In the genomic region with DNA sequence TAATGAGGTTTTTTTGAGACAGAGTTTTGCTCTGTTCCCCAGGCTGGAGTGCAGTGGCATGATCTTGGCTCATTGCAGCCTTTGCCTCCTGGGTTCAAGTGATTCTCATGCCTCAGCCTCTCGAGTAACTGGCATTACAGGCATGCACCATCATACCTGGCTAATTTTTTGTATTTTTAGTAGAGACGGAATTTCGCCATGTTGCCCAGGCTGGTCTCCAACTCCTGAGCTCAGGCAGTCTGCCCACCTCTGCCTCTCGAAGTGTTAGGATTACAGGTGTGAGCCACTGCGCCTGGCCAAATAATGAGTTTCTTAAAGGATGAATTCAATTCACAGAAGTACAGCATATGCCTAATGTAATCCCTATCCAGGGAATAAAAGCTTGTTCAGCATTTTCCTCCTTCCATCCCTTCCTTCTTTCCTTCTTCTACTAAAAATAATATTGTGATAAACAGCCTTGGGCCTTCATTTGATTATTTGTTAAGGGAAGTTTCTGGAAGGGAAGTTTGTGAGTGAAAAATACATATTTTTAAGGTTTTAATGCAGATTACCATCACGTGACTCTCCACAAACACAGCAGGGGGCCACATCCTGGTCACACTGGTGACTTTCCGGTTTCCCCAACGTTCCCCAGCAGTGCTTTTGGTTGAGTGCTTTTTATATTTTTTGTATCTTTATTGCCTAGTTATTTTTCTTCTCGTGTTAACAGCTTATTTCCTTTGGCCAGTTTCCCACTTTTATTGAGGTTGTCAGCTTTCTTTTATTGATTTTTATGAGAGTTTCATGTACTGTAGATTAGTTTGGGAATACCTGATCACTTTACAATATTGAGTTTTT, we compare ENCODE assay signal across 25 cellular contexts.
DNase-seq lines count a peak whose midpoint lies in the region; ATAC-seq and TF ChIP-seq lines count a peak whose summit lies in the region.
"Had no signal": no experiment of that assay in that cellular context is flagged by ENCODE, and none has a peak within 500 bp of the region (broad histone marks: within the 10 kb centered on the region; RNA-seq: fewer than 3 reads in every experiment).

No MANE protein-coding gene starts in this region.

- H3K4me2 ChIP-seq in GM23338, result no peak overlapping the region

- no peak overlapping the region for H2AFZ ChIP-seq in GM23338

- peaks cover 11% of the 10 kb centered on the region; the same call in 1 of the 2 replicates for H3K9me2 ChIP-seq in GM23338 (ENCODE audit: insufficient read depth)

- CTCF ChIA-PET in WTC11 (lab: Charles Lee), result interaction anchor here (1.0 to 2.3 kb wide), 3 partner anchors 60 to 826 kb away, joined by 3 to 11 read pairs (median 10); no protein-coding TSS in a partner anchor

- peaks cover 8% of the 10 kb centered on the region for H3K9me3 Mint-ChIP-seq in GM23338
- peaks cover 10% of the 10 kb centered on the region for H3K9me3 Mint-ChIP-seq in WTC11
- H3K9me3 Mint-ChIP-seq: activated CD4-positive, alpha-beta memory T cell treated with anti-CD3 and anti-CD28 coated beads, Interleukin-2, amount 10 ng/mL, durations not matched to agents 7 days and 5 days; activated naive CD4-positive, alpha-beta T cell treated with anti-CD3 and anti-CD28 coated beads, Interleukin-2, amount 50 U/mL, for 24 hours had no signal

- DNase-seq in ACHN (peak; percentile 6), GM23338 (ENCODE audit: low spot score) (peak; percentile 30), WTC11 (ENCODE audit: low spot score) (no peak), kidney tubule cell (ENCODE audit: low spot score) (peak; percentile 29), NCI-H82 (lab: John Stamatoyannopoulos, UW) (no peak)
- DNase-seq in activated naive CD4-positive, alpha-beta T cell treated with anti-CD3 and anti-CD28 coated beads, Interleukin-2, amount 50 U/mL, for 16 hours, result no peak
- DNase-seq: activated B cell treated with CpG ODN at 0.5 μM for 24 hours; activated CD4-positive, alpha-beta memory T cell treated with anti-CD3 and anti-CD28 coated beads, Interleukin-2, amount 10 ng/mL, durations not matched to agents 7 days and 5 days; activated T-cell treated with anti-CD3 and anti-CD28 coated beads, Interleukin-2, amount 50 U/mL, for 1 hour; CD8-positive, alpha-beta T cell; cerebellar nuclear complex; HCEC 1CT; left cardiac atrium; NCI-H146; NCI-H2171 treated with DMSO at 0.1 percent for 48 hours; NCI-H69; nephron progenitor cell; Peyer's patch; stimulated activated naive CD4-positive, alpha-beta T cell; T-helper 2 cell had no signal

- TF ChIP-seq CTCF in GM23338 (conservative IDR thresholded peaks at IDR 0.05; ENCODE audit: low read depth in 2 of 2) (no peak), WTC11 (IDR thresholded peaks at IDR 0.05) (no peak)

- no peak for ATAC-seq in GM23338
- no peak for ATAC-seq in WTC11
- ATAC-seq in HG03095 (IDR thresholded peaks at IDR 0.05; ENCODE audit: unreplicated experiment), result no peak
- ATAC-seq in HG03520 (IDR thresholded peaks at IDR 0.05; ENCODE audit: unreplicated experiment), result no peak
- ATAC-seq: CD8-positive, alpha-beta T cell; left cardiac atrium had no signal

- peaks cover 50% of the 10 kb centered on the region for H3K36me3 Mint-ChIP-seq in GM23338 (ENCODE audit: low read depth)
- H3K36me3 Mint-ChIP-seq in WTC11, result peaks cover 43% of the 10 kb centered on the region

- H3K4me1 Mint-ChIP-seq in GM23338 (peaks cover 27% of the 10 kb centered on the region), WTC11 (peaks cover 28% of the 10 kb centered on the region)
- H3K4me1 Mint-ChIP-seq: activated naive CD4-positive, alpha-beta T cell treated with anti-CD3 and anti-CD28 coated beads, Interleukin-2, amount 50 U/mL, for 24 hours; nephron progenitor cell had no signal

- in situ Hi-C loops in ACHN (cut with HindIII; ENCODE audit: low pct_ligation_motif_present, low pct_unique_long_range_greater_than_20kb, low sequenced_read_pairs), result loop anchor here (25.0 kb wide), 1 partner anchor 843 kb away; the partner anchor contains the start of gene TTC14

- H3F3A ChIP-seq in GM23338 (replicated peaks; ENCODE audit: low read depth), result no peaks in the 10 kb centered on the region; the same call in 1 of the 2 replicates

- H3K4me3 Mint-ChIP-seq in GM23338 (no peak overlapping the region), WTC11 (no peak overlapping the region)
- H3K4me3 Mint-ChIP-seq: activated B cell treated with CpG ODN at 0.5 μM for 24 hours; activated CD4-positive, alpha-beta memory T cell treated with anti-CD3 and anti-CD28 coated beads, Interleukin-2, amount 10 ng/mL, durations not matched to agents 7 days and 5 days; activated naive CD4-positive, alpha-beta T cell treated with anti-CD3 and anti-CD28 coated beads, Interleukin-2, amount 50 U/mL, for 24 hours; CD8-positive, alpha-beta T cell; nephron progenitor cell had no signal

- H3K36me3 ChIP-seq in GM23338 (ENCODE audit: insufficient read depth), result peaks cover 7% of the 10 kb centered on the region

- no peak overlapping the region for H3K4me3 ChIP-seq in GM23338
- H3K4me3 ChIP-seq: Peyer's patch, SJSA1, thoracic aorta had no signal

- H3K27me3 Mint-ChIP-seq in GM23338 (ENCODE audit: insufficient read depth, low read depth, poor library complexity), result no peaks in the 10 kb centered on the region
- H3K27me3 Mint-ChIP-seq in WTC11 (ENCODE audit: low read depth), result no peaks in the 10 kb centered on the region
- H3K27me3 Mint-ChIP-seq: activated B cell treated with CpG ODN at 0.5 μM for 24 hours; activated CD4-positive, alpha-beta memory T cell treated with anti-CD3 and anti-CD28 coated beads, Interleukin-2, amount 10 ng/mL, durations not matched to agents 7 days and 5 days; activated naive CD4-positive, alpha-beta T cell treated with anti-CD3 and anti-CD28 coated beads, Interleukin-2, amount 50 U/mL, for 24 hours had no signal

- no peak overlapping the region for H3K27ac Mint-ChIP-seq in GM23338
- peak overlapping the region; percentile 63; the same call in 1 of the 2 replicates for H3K27ac Mint-ChIP-seq in WTC11
- H3K27ac Mint-ChIP-seq: activated B cell treated with CpG ODN at 0.5 μM for 24 hours; activated CD4-positive, alpha-beta memory T cell treated with anti-CD3 and anti-CD28 coated beads, Interleukin-2, amount 10 ng/mL, durations not matched to agents 7 days and 5 days; activated naive CD4-positive, alpha-beta T cell treated with anti-CD3 and anti-CD28 coated beads, Interleukin-2, amount 50 U/mL, for 24 hours; CD8-positive, alpha-beta T cell; nephron progenitor cell had no signal

- no peaks in the 10 kb centered on the region for H3K79me2 ChIP-seq in GM23338 (replicated peaks; ENCODE audit: insufficient read depth)

- H3K27ac ChIP-seq in GM23338 (ENCODE audit: low read depth), result peak overlapping the region; percentile 70; the same call in 1 of the 2 replicates
- H3K27ac ChIP-seq: Peyer's patch, SJSA1, thoracic aorta had no signal

- POLR2A ChIA-PET in WTC11 (lab: Charles Lee), result no interaction called here

- H3K4me1 ChIP-seq in GM23338 (ENCODE audit: insufficient read depth), result peaks cover 22% of the 10 kb centered on the region
- H3K4me1 ChIP-seq: Peyer's patch, SJSA1 had no signal

- no peaks in the 10 kb centered on the region; the same call in 1 of the 2 replicates for H4K20me1 ChIP-seq in GM23338 (replicated peaks; ENCODE audit: insufficient read depth)

- H3K27me3 ChIP-seq in GM23338 (ENCODE audit: insufficient read depth), result no peaks in the 10 kb centered on the region
- H3K27me3 ChIP-seq: Peyer's patch, SJSA1 had no signal

TF ChIP-seq in WTC11, 78 proteins besides CTCF, POLR2A, EP300 and RAD21:
- TF ChIP-seq USF2 (CRISPR knock-in tag; IDR thresholded peaks at IDR 0.05) (peak; percentile 27; the same call in 1 of the 2 replicates), ATF1 (CRISPR knock-in tag; IDR thresholded peaks at IDR 0.05) (no peak), AFF4 (CRISPR knock-in tag; IDR thresholded peaks at IDR 0.05; ENCODE audit: borderline replicate concordance) (no peak)
TF ChIP-seq in WTC11: peak in this region for 1.

Comparison
In these comparisons a context has a peak if more than half of its experiments do, and no peak if none do; other contexts are left out.
1. DNase-seq: peak in ACHN (single experiment), GM23338 (single experiment) and kidney tubule cell (single experiment); none in WTC11 (single experiment), NCI-H82 (single experiment) and activated naive CD4-positive, alpha-beta T cell treated with anti-CD3 and anti-CD28 coated beads, Interleukin-2, amount 50 U/mL, for 16 hours (single experiment).